Comparison of ENCODE assay signal across 1 cellular context in the genomic region with DNA sequence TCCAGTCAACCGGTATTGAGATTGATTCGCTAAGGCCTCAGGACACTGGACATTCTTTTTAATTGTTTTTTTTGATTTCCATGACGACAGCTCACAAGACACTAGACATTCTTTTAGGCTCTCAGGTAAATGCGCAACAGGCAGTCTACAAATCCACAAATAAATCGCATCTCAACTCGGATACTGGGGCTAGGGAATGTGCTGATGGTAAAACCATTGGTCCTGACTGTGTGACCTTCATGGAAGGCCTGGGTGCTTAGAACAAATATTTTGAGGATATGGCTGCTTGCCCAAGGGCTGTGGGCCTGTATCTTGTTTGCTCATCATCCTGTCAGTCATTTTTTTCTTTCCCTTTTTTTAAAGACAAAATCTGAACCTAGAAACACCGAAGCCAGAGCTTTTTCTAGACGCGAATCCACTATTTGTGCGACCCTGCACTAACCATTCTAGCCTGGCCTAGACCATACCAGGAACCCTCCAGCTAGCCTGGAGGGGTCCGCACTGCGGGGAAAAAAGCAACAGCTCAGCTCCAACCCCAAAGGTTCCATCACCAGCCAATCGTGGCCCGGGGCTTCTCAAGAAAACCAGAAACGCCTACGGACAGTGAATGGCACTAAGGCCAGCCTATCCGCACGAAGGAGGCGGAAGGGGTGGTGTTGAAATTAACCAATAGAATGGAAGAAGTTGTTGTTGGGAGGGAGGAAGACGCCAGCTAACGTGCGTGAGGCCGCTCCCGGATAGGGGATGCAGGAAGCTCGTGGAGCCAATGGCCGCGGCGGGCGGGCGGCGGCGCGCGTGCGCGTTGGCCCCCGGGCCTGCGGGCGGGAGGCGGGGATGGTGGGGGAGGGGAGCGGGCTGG.
A peak's percentile ranks its signal among the peaks of the same experiment; 100 is the strongest.
TF ChIP-seq lines count a peak whose summit lies in the region.

No MANE protein-coding gene starts in this region.

TF ChIP-seq in A549, 52 proteins besides CTCF, POLR2A, EP300 and RAD21 (continued from another document):
- TF ChIP-seq, protein P1, sequence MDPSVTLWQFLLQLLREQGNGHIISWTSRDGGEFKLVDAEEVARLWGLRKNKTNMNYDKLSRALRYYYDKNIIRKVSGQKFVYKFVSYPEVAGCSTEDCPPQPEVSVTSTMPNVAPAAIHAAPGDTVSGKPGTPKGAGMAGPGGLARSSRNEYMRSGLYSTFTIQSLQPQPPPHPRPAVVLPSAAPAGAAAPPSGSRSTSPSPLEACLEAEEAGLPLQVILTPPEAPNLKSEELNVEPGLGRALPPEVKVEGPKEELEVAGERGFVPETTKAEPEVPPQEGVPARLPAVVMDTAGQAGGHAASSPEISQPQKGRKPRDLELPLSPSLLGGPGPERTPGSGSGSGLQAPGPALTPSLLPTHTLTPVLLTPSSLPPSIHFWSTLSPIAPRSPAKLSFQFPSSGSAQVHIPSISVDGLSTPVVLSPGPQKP (IDR thresholded peaks at IDR 0.05; ENCODE audit: low read depth, low read length): no peak
- TF ChIP-seq HOXB5 (CRISPR knock-in tag; IDR thresholded peaks at IDR 0.05): no peak
- 0 out of 2 replicates have a peak, but pooled peaks have one; percentile 12 for TF ChIP-seq ESRRA (IDR thresholded peaks at IDR 0.05; ENCODE audit: borderline replicate concordance, low read length)
- TF ChIP-seq HEYL (CRISPR knock-in tag; IDR thresholded peaks at IDR 0.05): no peak
- no peak for TF ChIP-seq POLR2AphosphoS2 (conservative IDR thresholded peaks at IDR 0.05; ENCODE audit: low read length)
- TF ChIP-seq TFCP2L1 (CRISPR knock-in tag; IDR thresholded peaks at IDR 0.05): peak; percentile 30; the same call in 1 of the 2 replicates
- TF ChIP-seq MYC (IDR thresholded peaks at IDR 0.05; ENCODE audit: borderline replicate concordance, low read length): no peak; the same call in 1 of the 2 replicates
- TF ChIP-seq CHD2 (IDR thresholded peaks at IDR 0.05; ENCODE audit: low read length, partially characterized antibody): no peak
- TF ChIP-seq, protein P2, sequence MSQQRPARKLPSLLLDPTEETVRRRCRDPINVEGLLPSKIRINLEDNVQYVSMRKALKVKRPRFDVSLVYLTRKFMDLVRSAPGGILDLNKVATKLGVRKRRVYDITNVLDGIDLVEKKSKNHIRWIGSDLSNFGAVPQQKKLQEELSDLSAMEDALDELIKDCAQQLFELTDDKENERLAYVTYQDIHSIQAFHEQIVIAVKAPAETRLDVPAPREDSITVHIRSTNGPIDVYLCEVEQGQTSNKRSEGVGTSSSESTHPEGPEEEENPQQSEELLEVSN (IDR thresholded peaks at IDR 0.05; ENCODE audit: borderline replicate concordance, low read depth): no peak
- TF ChIP-seq, protein P3, sequence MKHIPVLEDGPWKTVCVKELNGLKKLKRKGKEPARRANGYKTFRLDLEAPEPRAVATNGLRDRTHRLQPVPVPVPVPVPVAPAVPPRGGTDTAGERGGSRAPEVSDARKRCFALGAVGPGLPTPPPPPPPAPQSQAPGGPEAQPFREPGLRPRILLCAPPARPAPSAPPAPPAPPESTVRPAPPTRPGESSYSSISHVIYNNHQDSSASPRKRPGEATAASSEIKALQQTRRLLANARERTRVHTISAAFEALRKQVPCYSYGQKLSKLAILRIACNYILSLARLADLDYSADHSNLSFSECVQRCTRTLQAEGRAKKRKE (CRISPR knock-in tag; IDR thresholded peaks at IDR 0.05; ENCODE audit: low read depth): no peak
- TF ChIP-seq RNF2 (IDR thresholded peaks at IDR 0.05; ENCODE audit: borderline replicate concordance, low read depth): no peak
- no peak for TF ChIP-seq SREBF2 (IDR thresholded peaks at IDR 0.05)
- TF ChIP-seq NFE2L2 (conservative IDR thresholded peaks at IDR 0.05; ENCODE audit: low read length): no peak
- TF ChIP-seq JUNB (IDR thresholded peaks at IDR 0.05): no peak
- no peak for TF ChIP-seq FOXS1 (CRISPR knock-in tag; IDR thresholded peaks at IDR 0.05)
- TF ChIP-seq MAFK (IDR thresholded peaks at IDR 0.05; ENCODE audit: partially characterized antibody): peak; percentile 28
- TF ChIP-seq RFX5 (IDR thresholded peaks at IDR 0.05): peak; percentile 85
- peak; percentile 73; the same call in 1 of the 2 replicates for TF ChIP-seq RARB (CRISPR knock-in tag; IDR thresholded peaks at IDR 0.05)
- TF ChIP-seq, protein P4, sequence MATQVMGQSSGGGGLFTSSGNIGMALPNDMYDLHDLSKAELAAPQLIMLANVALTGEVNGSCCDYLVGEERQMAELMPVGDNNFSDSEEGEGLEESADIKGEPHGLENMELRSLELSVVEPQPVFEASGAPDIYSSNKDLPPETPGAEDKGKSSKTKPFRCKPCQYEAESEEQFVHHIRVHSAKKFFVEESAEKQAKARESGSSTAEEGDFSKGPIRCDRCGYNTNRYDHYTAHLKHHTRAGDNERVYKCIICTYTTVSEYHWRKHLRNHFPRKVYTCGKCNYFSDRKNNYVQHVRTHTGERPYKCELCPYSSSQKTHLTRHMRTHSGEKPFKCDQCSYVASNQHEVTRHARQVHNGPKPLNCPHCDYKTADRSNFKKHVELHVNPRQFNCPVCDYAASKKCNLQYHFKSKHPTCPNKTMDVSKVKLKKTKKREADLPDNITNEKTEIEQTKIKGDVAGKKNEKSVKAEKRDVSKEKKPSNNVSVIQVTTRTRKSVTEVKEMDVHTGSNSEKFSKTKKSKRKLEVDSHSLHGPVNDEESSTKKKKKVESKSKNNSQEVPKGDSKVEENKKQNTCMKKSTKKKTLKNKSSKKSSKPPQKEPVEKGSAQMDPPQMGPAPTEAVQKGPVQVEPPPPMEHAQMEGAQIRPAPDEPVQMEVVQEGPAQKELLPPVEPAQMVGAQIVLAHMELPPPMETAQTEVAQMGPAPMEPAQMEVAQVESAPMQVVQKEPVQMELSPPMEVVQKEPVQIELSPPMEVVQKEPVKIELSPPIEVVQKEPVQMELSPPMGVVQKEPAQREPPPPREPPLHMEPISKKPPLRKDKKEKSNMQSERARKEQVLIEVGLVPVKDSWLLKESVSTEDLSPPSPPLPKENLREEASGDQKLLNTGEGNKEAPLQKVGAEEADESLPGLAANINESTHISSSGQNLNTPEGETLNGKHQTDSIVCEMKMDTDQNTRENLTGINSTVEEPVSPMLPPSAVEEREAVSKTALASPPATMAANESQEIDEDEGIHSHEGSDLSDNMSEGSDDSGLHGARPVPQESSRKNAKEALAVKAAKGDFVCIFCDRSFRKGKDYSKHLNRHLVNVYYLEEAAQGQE (IDR thresholded peaks at IDR 0.05): no peak
- no peak for TF ChIP-seq CBX8 (IDR thresholded peaks at IDR 0.05)
- TF ChIP-seq, protein P5, sequence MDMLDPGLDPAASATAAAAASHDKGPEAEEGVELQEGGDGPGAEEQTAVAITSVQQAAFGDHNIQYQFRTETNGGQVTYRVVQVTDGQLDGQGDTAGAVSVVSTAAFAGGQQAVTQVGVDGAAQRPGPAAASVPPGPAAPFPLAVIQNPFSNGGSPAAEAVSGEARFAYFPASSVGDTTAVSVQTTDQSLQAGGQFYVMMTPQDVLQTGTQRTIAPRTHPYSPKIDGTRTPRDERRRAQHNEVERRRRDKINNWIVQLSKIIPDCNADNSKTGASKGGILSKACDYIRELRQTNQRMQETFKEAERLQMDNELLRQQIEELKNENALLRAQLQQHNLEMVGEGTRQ (IDR thresholded peaks at IDR 0.05): no peak
- TF ChIP-seq FOSL2 (IDR thresholded peaks at IDR 0.05): no peak
- TF ChIP-seq FOSL2 (CRISPR knock-in tag; IDR thresholded peaks at IDR 0.05): 0 out of 2 replicates have a peak, but pooled peaks have one; percentile 2
- TF ChIP-seq KDM5A (IDR thresholded peaks at IDR 0.05): no peak
- TF ChIP-seq, protein P6, sequence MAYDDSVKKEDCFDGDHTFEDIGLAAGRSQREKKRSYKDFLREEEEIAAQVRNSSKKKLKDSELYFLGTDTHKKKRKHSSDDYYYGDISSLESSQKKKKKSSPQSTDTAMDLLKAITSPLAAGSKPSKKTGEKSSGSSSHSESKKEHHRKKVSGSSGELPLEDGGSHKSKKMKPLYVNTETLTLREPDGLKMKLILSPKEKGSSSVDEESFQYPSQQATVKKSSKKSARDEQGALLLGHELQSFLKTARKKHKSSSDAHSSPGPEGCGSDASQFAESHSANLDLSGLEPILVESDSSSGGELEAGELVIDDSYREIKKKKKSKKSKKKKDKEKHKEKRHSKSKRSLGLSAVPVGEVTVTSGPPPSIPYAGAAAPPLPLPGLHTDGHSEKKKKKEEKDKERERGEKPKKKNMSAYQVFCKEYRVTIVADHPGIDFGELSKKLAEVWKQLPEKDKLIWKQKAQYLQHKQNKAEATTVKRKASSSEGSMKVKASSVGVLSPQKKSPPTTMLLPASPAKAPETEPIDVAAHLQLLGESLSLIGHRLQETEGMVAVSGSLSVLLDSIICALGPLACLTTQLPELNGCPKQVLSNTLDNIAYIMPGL (CRISPR knock-in tag; IDR thresholded peaks at IDR 0.05; ENCODE audit: borderline replicate concordance): no peak
- no peak for TF ChIP-seq ZSCAN20 (CRISPR knock-in tag; IDR thresholded peaks at IDR 0.05)
- peak; percentile 84 for TF ChIP-seq TP53 (CRISPR knock-in tag; IDR thresholded peaks at IDR 0.05)
- TF ChIP-seq PHF8 (IDR thresholded peaks at IDR 0.05; ENCODE audit: borderline replicate concordance, low read depth): 0 out of 2 replicates have a peak, but pooled peaks have one; percentile 59
- TF ChIP-seq HDAC2 (IDR thresholded peaks at IDR 0.05): no peak
- peak; percentile 79 to 84; a peak in 4 of 5 replicates for TF ChIP-seq JUN (IDR thresholded peaks at IDR 0.05)
- 0 out of 2 replicates have a peak, but pooled peaks have one; percentile 33 for TF ChIP-seq GATA3 (IDR thresholded peaks at IDR 0.05; ENCODE audit: borderline replicate concordance)
- TF ChIP-seq CHD4 (IDR thresholded peaks at IDR 0.05; ENCODE audit: borderline replicate concordance): no peak
- TF ChIP-seq SMC3 (IDR thresholded peaks at IDR 0.05): no peak; the same call in 2 of the 3 replicates
